8 cellular contexts compared by ENCODE assay signal in the genomic region with DNA sequence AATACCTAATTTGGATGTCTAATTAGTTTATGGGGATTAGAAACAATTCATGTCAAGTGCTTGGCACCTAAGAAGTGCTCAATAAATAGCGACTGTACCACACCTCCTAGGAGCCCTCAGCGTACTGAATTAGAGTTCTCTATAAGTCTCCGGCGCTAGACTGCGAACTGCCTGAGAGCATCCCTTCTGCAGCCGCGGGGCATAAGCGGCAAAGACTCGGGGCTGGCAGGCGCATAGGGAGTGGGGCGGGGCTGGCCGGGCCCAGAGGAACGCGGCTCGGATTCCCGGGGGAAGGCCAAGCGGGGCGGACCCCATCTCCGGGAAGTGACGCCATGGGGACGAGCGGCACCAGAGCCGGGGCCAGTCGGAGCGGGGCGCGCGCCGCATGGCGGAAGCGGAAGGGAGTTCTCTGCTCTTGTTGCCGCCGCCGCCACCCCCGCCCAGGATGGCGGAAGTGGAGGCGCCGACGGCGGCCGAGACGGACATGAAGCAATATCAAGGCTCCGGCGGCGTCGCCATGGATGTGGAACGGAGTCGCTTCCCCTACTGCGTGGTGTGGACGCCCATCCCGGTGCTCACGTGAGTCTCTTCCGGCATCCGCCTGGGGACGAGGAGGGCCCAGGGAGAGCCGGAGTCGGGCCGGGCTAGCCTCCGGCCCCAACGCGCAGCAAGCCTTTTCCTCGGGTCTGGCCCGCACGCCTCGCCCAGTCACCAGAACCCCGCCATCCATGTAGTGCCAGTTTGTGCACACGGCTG. TPM values are rescaled to one million over a fixed set of nuclear protein-coding genes. Genes with fewer than 3 reads are reported as not detected.
DNase-seq lines count a peak whose midpoint lies in the region; ATAC-seq lines count a peak whose summit lies in the region.

A gene with protein sequence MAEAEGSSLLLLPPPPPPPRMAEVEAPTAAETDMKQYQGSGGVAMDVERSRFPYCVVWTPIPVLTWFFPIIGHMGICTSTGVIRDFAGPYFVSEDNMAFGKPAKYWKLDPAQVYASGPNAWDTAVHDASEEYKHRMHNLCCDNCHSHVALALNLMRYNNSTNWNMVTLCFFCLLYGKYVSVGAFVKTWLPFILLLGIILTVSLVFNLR (plus strand): TSS at position 351 of the 756 bp plus-strand sequence. CDS start 35 bp downstream, at position 386.

- H3K27ac Mint-ChIP-seq in effector memory CD8-positive, alpha-beta T cell, result peak within 1 kb of the TSS; percentile 93 to 94
- peak within 1 kb of the TSS; percentile 96 for H3K27ac Mint-ChIP-seq in memory B cell

- H3K4me1 Mint-ChIP-seq in effector memory CD8-positive, alpha-beta T cell (ENCODE audit: low read depth in 2 of 2), result peaks cover 31 to 38% of the 10 kb centered on the region in 2 donors
- peaks cover 25% of the 10 kb centered on the region for H3K4me1 Mint-ChIP-seq in memory B cell

- peaks cover 6 to 9% of the 10 kb centered on the region in 2 donors for H3K27me3 Mint-ChIP-seq in effector memory CD8-positive, alpha-beta T cell
- peaks cover 10% of the 10 kb centered on the region for H3K27me3 Mint-ChIP-seq in memory B cell

- H3K36me3 Mint-ChIP-seq in effector memory CD8-positive, alpha-beta T cell (ENCODE audit: insufficient read depth), result peaks cover 17% of the 10 kb centered on the region
- H3K36me3 Mint-ChIP-seq in memory B cell, result peaks cover 12% of the 10 kb centered on the region

- DNase-seq in Caki2 (ENCODE audit: low read depth) (peak; percentile 93), HUDEP-2 (lab: John Stamatoyannopoulos, UW; ENCODE audit: unreplicated experiment in 76 of 76) (peak; percentile 14 to 97 (median 92)), NOMO-1 treated with dmso at 0.1 percent for 144 hours (lab: John Stamatoyannopoulos, UW; ENCODE audit: unreplicated experiment) (peak; percentile 98), memory B cell (ENCODE audit: low spot score in 2 of 2) (peak; percentile 95 to 98)
- peak; percentile 89 to 98 (median 97) for DNase-seq in activated CD8-positive, alpha-beta memory T cell treated with anti-CD3 and anti-CD28 coated beads for 48 hours (ENCODE audit: low read depth in 2 of 3, low spot score in 2 of 3)
- DNase-seq in effector memory CD8-positive, alpha-beta T cell, result peak; percentile 94 to 96 (median 96)
- peak; percentile 95 for DNase-seq in stimulated activated CD8-positive, alpha-beta memory T cell treated with anti-CD3 and anti-CD28 coated beads, Interleukin-12 subunit alpha, Interleukin-12 subunit beta, amount 100 ng/mL, for 1 hour (ENCODE audit: low read depth)

- in situ Hi-C loops in Caki2 (cut with HindIII; ENCODE audit: low pct_unique_long_range_greater_than_20kb, low sequenced_read_pairs), result no loop called here

- ATAC-seq in GM21390 (IDR thresholded peaks at IDR 0.05; ENCODE audit: unreplicated experiment) (peak; percentile 86), memory B cell (ENCODE audit: low read depth) (peak; percentile 96)
- peak; percentile 96 for ATAC-seq in effector memory CD8-positive, alpha-beta T cell (replicated peaks)

- no peaks in the 10 kb centered on the region for H3K9me3 Mint-ChIP-seq in effector memory CD8-positive, alpha-beta T cell
- H3K9me3 Mint-ChIP-seq in memory B cell, result no peaks in the 10 kb centered on the region

- peak within 1 kb of the TSS; percentile 91 to 92 for H3K4me3 Mint-ChIP-seq in effector memory CD8-positive, alpha-beta T cell
- peak within 1 kb of the TSS; percentile 99 for H3K4me3 Mint-ChIP-seq in memory B cell

RNA-seq across cellular contexts. Expression of the gene that starts here (rescaled TPM):
- 34.8 and 36.0 TPM in 2 replicates for total RNA-seq in Caki2 (2014; rRNA removed; shearing (Covaris generic); ENCODE audit: low replicate concordance)

Comparison
In these comparisons a context has a peak if more than half of its experiments do, and no peak if none do; other contexts are left out.
1. Peak in every context shown above with its lines: DNase-seq and ATAC-seq.